Comparison of ENCODE assay signal across 23 cellular contexts in genomic region chr3:15476378-15476777, GRCh38. TPM values are rescaled to one million over a fixed set of nuclear protein-coding genes. Genes with fewer than 3 reads are reported as not detected.
A peak's percentile ranks its signal among the peaks of the same experiment; 100 is the strongest.
DNase-seq lines count a peak whose midpoint lies in the region; ATAC-seq and TF ChIP-seq lines count a peak whose summit lies in the region.
"Had no signal": no experiment of that assay in that cellular context is flagged by ENCODE, and none has a peak within 500 bp of the region (broad histone marks: within the 10 kb centered on the region; RNA-seq: fewer than 3 reads in every experiment).

No MANE protein-coding gene starts in this region.

- H2BK15ac ChIP-seq in mesenchymal stem cell (ENCODE audit: low read depth, poor library complexity, severe bottlenecking) = no peak overlapping the region

- H3K27ac ChIP-seq in RWPE2 (ENCODE audit: poor library complexity, severe bottlenecking) (no peak overlapping the region), mesenchymal stem cell (ENCODE audit: low read length, poor library complexity, severe bottlenecking) (no peak overlapping the region)
- H3K27ac ChIP-seq: breast epithelium, esophagus muscularis mucosa, HL-60, spleen had no signal

- no peak overlapping the region for H2BK5ac ChIP-seq in mesenchymal stem cell (ENCODE audit: low read depth, low read length, poor library complexity, severe bottlenecking)

- H2BK12ac ChIP-seq in mesenchymal stem cell (ENCODE audit: low read length in 2 of 2) = no peak overlapping the region

- DNase-seq in Right ventricle myocardium superior (no peak), cardiac septum (ENCODE audit: low spot score) (no peak), RWPE2 (ENCODE audit: low spot score) (no peak), fibroblast of villous mesenchyme (ENCODE audit: low read depth) (peak; percentile 16), dermis blood vessel endothelial cell (no peak), mesenchymal stem cell (no peak)
- DNase-seq: activated CD4-positive, CD25-positive, alpha-beta regulatory T cell treated with anti-CD3 and anti-CD28 coated beads, Interleukin-2, amount 50 U/mL, for 72 hours; activated naive CD8-positive, alpha-beta T cell treated with anti-CD3 and anti-CD28 coated beads, Interleukin-2, amount 50 U/mL, for 24 hours; CD4-positive, CD25-positive, alpha-beta regulatory T cell; DMS79 treated with DMSO at 0.1 percent for 48 hours; H9; mammary epithelial cell; natural killer cell; NCI-H2081 treated with DMSO at 0.1 percent for 48 hours; NCI-H526; spleen; T-helper 9 cell had no signal

- no peak overlapping the region for H4K91ac ChIP-seq in mesenchymal stem cell (ENCODE audit: low read length)

- no peak overlapping the region for H4K8ac ChIP-seq in mesenchymal stem cell (ENCODE audit: low read length)

- H3K9me3 ChIP-seq in RWPE2 (ENCODE audit: severe bottlenecking) = no peaks in the 10 kb centered on the region
- H3K9me3 ChIP-seq in mesenchymal stem cell (ENCODE audit: control insufficient read depth, low read length) = no peaks in the 10 kb centered on the region
- H3K9me3 ChIP-seq: breast epithelium, esophagus muscularis mucosa, spleen had no signal

- no peak overlapping the region for H3K4me3 ChIP-seq in RWPE2 (ENCODE audit: severe bottlenecking)
- no peak overlapping the region for H3K4me3 ChIP-seq in fibroblast of villous mesenchyme (ENCODE audit: low read depth, low read length)
- no peak overlapping the region for H3K4me3 ChIP-seq in mesenchymal stem cell (ENCODE audit: insufficient read depth in 1 of 2, low read depth in 1 of 2, low read length in 2 of 2)
- H3K4me3 ChIP-seq: breast epithelium, esophagus muscularis mucosa, spleen had no signal

- H3K27me3 ChIP-seq in RWPE2 (ENCODE audit: insufficient read depth, poor library complexity, severe bottlenecking) (no peaks in the 10 kb centered on the region), mesenchymal stem cell (ENCODE audit: control insufficient read depth in 1 of 2, insufficient read depth in 1 of 2, low read length in 2 of 2) (no peaks in the 10 kb centered on the region)
- H3K27me3 ChIP-seq: breast epithelium, esophagus muscularis mucosa, spleen had no signal

- H3K4me1 ChIP-seq in RWPE2 (ENCODE audit: insufficient read depth, poor library complexity, severe bottlenecking) (no peaks in the 10 kb centered on the region), mesenchymal stem cell (ENCODE audit: control insufficient read depth, insufficient read depth, low read depth, low read length) (no peaks in the 10 kb centered on the region)
- H3K4me1 ChIP-seq: breast epithelium, spleen had no signal

- H3K9ac ChIP-seq in mesenchymal stem cell (ENCODE audit: low read length) = no peak overlapping the region

- no peaks in the 10 kb centered on the region for H3K36me3 ChIP-seq in RWPE2 (ENCODE audit: low read depth)
- H3K36me3 ChIP-seq in mesenchymal stem cell (ENCODE audit: control insufficient read depth in 1 of 2, insufficient read depth in 2 of 2, low read depth in 1 of 2, low read length in 2 of 2) = peaks cover 0 to 21% of the 10 kb centered on the region in 2 experiments
- H3K36me3 ChIP-seq: breast epithelium, spleen had no signal

- H3K79me1 ChIP-seq in mesenchymal stem cell (replicated peaks; ENCODE audit: low read length, poor library complexity, severe bottlenecking) = no peaks in the 10 kb centered on the region

- no peak overlapping the region for H2BK120ac ChIP-seq in mesenchymal stem cell (ENCODE audit: low read depth, low read length)

- no peak overlapping the region for H3K4ac ChIP-seq in mesenchymal stem cell (ENCODE audit: low read depth in 1 of 2, low read length in 2 of 2)

- no peak overlapping the region for H3K14ac ChIP-seq in mesenchymal stem cell (ENCODE audit: low read length in 2 of 2)

- H3K23ac ChIP-seq in mesenchymal stem cell (ENCODE audit: low read length in 2 of 2) = no peak overlapping the region

- H3K18ac ChIP-seq in mesenchymal stem cell (ENCODE audit: low read depth in 1 of 2, low read length in 2 of 2) = no peak overlapping the region

- H3K4me2 ChIP-seq in mesenchymal stem cell (ENCODE audit: low read length, poor library complexity, severe bottlenecking) = no peak overlapping the region

- peak; percentile 19 for ATAC-seq in Right ventricle myocardium superior (ENCODE audit: poor library complexity)
- peak; percentile 44; the same call in 1 of the 3 replicates for ATAC-seq in RWPE2 (ENCODE audit: low read depth)
- no peak for ATAC-seq in activated CD4-positive, CD25-positive, alpha-beta regulatory T cell treated with anti-CD3 and anti-CD28 coated beads, Interleukin-2, amount 50 U/mL, for 24 hours
- no peak for ATAC-seq in GM18519 (IDR thresholded peaks at IDR 0.05; ENCODE audit: low FRiP score, unreplicated experiment)
- ATAC-seq: activated naive CD8-positive, alpha-beta T cell treated with anti-CD3 and anti-CD28 coated beads, Interleukin-2, amount 50 U/mL, for 24 hours; natural killer cell; SK-N-SH treated with all-trans-retinoic acid at 6 μM for 48 hours had no signal

- TF ChIP-seq CTCF in RWPE2 (IDR thresholded peaks at IDR 0.05; ENCODE audit: poor library complexity, severe bottlenecking) = no peak
- TF ChIP-seq CTCF in fibroblast of villous mesenchyme (IDR thresholded peaks at IDR 0.05; ENCODE audit: insufficient read depth, low read depth, low read length) = no peak

- no peak overlapping the region for H2AK5ac ChIP-seq in mesenchymal stem cell (ENCODE audit: low read length, severe bottlenecking)

- intact Hi-C loops in Right ventricle myocardium superior (cut with DNase I) = no loop called here
- intact Hi-C loops in cardiac septum (cut with DNase I) = no loop called here

- 84% methylated on average over 3 of the region's 3 CpGs for WGBS in mesenchymal stem cell

- no peak overlapping the region for H2AFZ ChIP-seq in mesenchymal stem cell (ENCODE audit: low read depth, low read length)

RNA-seq across cellular contexts. Expression of gene COLQ, which starts 45.1 kb away (rescaled TPM):
- total RNA-seq in Right ventricle myocardium superior (2.2 TPM), cardiac septum (41.7 TPM), fibroblast of villous mesenchyme (0.43 and 0.64 TPM in 2 replicates), dermis blood vessel endothelial cell (1.0 and 1.2 TPM in 2 replicates)
- 0.37 TPM for polyA plus RNA-seq in mesenchymal stem cell (2013, experiment 1 of 2)
- polyA plus RNA-seq in mesenchymal stem cell (2013, experiment 2 of 2) = 0.47 TPM

RNA-seq across cellular contexts. Expression of gene EAF1, which starts 49.0 kb away (rescaled TPM):
- 7.8 TPM for total RNA-seq in Right ventricle myocardium superior
- 10.3 TPM for total RNA-seq in cardiac septum
- total RNA-seq in fibroblast of villous mesenchyme = 28.0 and 35.8 TPM in 2 replicates
- total RNA-seq in dermis blood vessel endothelial cell = 23.6 and 25.7 TPM in 2 replicates
- polyA plus RNA-seq in mesenchymal stem cell (2013, experiment 1 of 2) = 11.7 TPM
- polyA plus RNA-seq in mesenchymal stem cell (2013, experiment 2 of 2) = 11.0 TPM

RNA-seq across cellular contexts. Expression of gene METTL6, which starts 49.0 kb away (rescaled TPM):
- total RNA-seq in Right ventricle myocardium superior = 8.5 TPM
- total RNA-seq in cardiac septum = 11.7 TPM
- total RNA-seq in fibroblast of villous mesenchyme = 29.3 and 46.2 TPM in 2 replicates
- 25.4 and 28.2 TPM in 2 replicates for total RNA-seq in dermis blood vessel endothelial cell
- 19.3 TPM for polyA plus RNA-seq in mesenchymal stem cell (2013, experiment 1 of 2)
- polyA plus RNA-seq in mesenchymal stem cell (2013, experiment 2 of 2) = 18.8 TPM

Comparison
In these comparisons a context has a peak if more than half of its experiments do, and no peak if none do; other contexts are left out.
1. RNA of gene COLQ, which starts 45.1 kb away (total RNA-seq): 41.7 TPM in cardiac septum (single experiment); 2.2 TPM in Right ventricle myocardium superior (single experiment), 1.0 to 1.2 TPM in dermis blood vessel endothelial cell and 0.43 to 0.64 TPM in fibroblast of villous mesenchyme; every median in the first group is over 10 times any median in the second.
2. ATAC-seq: peak in Right ventricle myocardium superior (single experiment) and RWPE2 (single experiment); none in activated CD4-positive, CD25-positive, alpha-beta regulatory T cell treated with anti-CD3 and anti-CD28 coated beads, Interleukin-2, amount 50 U/mL, for 24 hours (0 of 2) and GM18519 (single experiment).